Comparison of ENCODE assay signal across 28 cellular contexts in genomic region chr7:47417122-47417480, GRCh38.
"Had no signal": no experiment of that assay in that cellular context is flagged by ENCODE, and none has a peak within 500 bp of the region (broad histone marks: within the 10 kb centered on the region; RNA-seq: fewer than 3 reads in every experiment).

No MANE protein-coding gene starts in this region.

- H3K9me3 ChIP-seq: colonic mucosa, gastroesophageal sphincter, ovary, right lobe of liver had no signal

- DNase-seq: activated CD4-positive, alpha-beta memory T cell treated with anti-CD3 and anti-CD28 coated beads for 36 hours; activated CD4-positive, alpha-beta T cell treated with anti-CD3 and anti-CD28 coated beads, Interleukin-2, amount 10 ng/mL, durations not matched to agents 24 days and 14 days; activated CD4-positive, CD25-positive, alpha-beta regulatory T cell treated with anti-CD3 and anti-CD28 coated beads, Interleukin-2, amount 50 U/mL, for 72 hours; activated CD8-positive, alpha-beta memory T cell treated with anti-CD3 and anti-CD28 coated beads, Interleukin-2, amount 50 U/mL, for 48 hours; activated gamma-delta T cell treated with Interleukin-2 at 50 U/mL for 16 hours; activated naive CD4-positive, alpha-beta T cell treated with anti-CD3 and anti-CD28 coated beads, Interleukin-2, amount 50 U/mL, for 16 hours; activated T-cell treated with anti-CD3 and anti-CD28 coated beads, Interleukin-2, amount 50 U/mL, for 24 hours; amniotic stem cell; colonic mucosa; dorsolateral prefrontal cortex; effector memory CD4-positive, alpha-beta T cell; left cardiac atrium; mammary epithelial cell; naive B cell; nephron progenitor cell; right lobe of liver; stimulated activated CD4-positive, alpha-beta T cell treated with anti-CD3 and anti-CD28 coated beads, Interleukin-1b, Interleukin-23, amount 100 ng/mL, for 48 hours; stimulated activated CD4-positive, alpha-beta T cell treated with anti-CD3 and anti-CD28 coated beads, Interleukin-4, amount 100 ng/mL, for 4 hours; stimulated activated CD8-positive, alpha-beta memory T cell treated with anti-CD3 and anti-CD28 coated beads, Interleukin-4, amount 100 ng/mL, for 48 hours; stimulated activated naive CD8-positive, alpha-beta T cell treated with anti-CD3 and anti-CD28 coated beads, Interleukin-15, amount 100 ng/mL, for 72 hours; substantia nigra; T-helper 2 cell had no signal

- H3K27me3 ChIP-seq: colonic mucosa, gastroesophageal sphincter, hepatocyte, ovary, right lobe of liver had no signal

- H3K27ac ChIP-seq: colonic mucosa, dorsolateral prefrontal cortex, gastroesophageal sphincter, hepatocyte, right lobe of liver had no signal

- H3K36me3 ChIP-seq: colonic mucosa, ovary had no signal

- H3K4me3 ChIP-seq: colonic mucosa, dorsolateral prefrontal cortex, gastroesophageal sphincter, hepatocyte, ovary, right lobe of liver, smooth muscle cell had no signal

- H3K4me1 ChIP-seq: colonic mucosa, gastroesophageal sphincter had no signal

- ATAC-seq: activated T-helper 17 cell treated with anti-CD3 and anti-CD28 coated beads, Interleukin-2, amount 50 U/mL, for 72 hours; gastroesophageal sphincter; stimulated activated memory B cell treated with anti-CD40 and anti-IgM and Interleukin-4, amounts not matched to agents 10 μg/mL and 1 μg/mL and 100 μg/mL, for 72 hours; stimulated activated naive CD8-positive, alpha-beta T cell treated with anti-CD3 and anti-CD28 coated beads, Interleukin-15, amount 100 ng/mL, for 72 hours had no signal
